Comparison of ENCODE assay signal across 16 cellular contexts in genomic region chr12:50639721-50640120, GRCh38.
"Had no signal": no experiment of that assay in that cellular context is flagged by ENCODE, and none has a peak within 500 bp of the region (broad histone marks: within the 10 kb centered on the region; RNA-seq: fewer than 3 reads in every experiment).

No MANE protein-coding gene starts in this region.

- H3K36me3 ChIP-seq: gastrocnemius medialis, right atrium auricular region had no signal

- ATAC-seq: effector memory CD8-positive, alpha-beta T cell; heart right ventricle; left cardiac atrium; lower lobe of right lung; stimulated activated naive B cell treated with anti-CD40 and anti-IgM and Interleukin-4, amounts not matched to agents 10 μg/mL and 1 μg/mL and 100 μg/mL, for 72 hours had no signal

- H3K27me3 ChIP-seq: gastrocnemius medialis, heart right ventricle, right atrium auricular region had no signal

- H3K27ac ChIP-seq: heart right ventricle, lower lobe of right lung, right atrium auricular region had no signal

- DNase-seq: activated CD4-positive, alpha-beta T cell treated with anti-CD3 and anti-CD28 coated beads, Interleukin-2, amount 50 U/mL, for 48 hours; activated gamma-delta T cell; aorta; effector memory CD8-positive, alpha-beta T cell; erythroblast; gastrocnemius medialis; heart right ventricle; left cardiac atrium; lower lobe of right lung; nephron progenitor cell; stimulated activated CD4-positive, alpha-beta T cell treated with anti-CD3 and anti-CD28 coated beads, Interleukin-15, amount 100 ng/mL, for 24 hours; stimulated activated CD4-positive, alpha-beta T cell treated with anti-CD3 and anti-CD28 coated beads, Interleukin-4, amount 100 ng/mL, for 1 hour; stimulated activated naive B cell treated with anti-CD40 and anti-IgM and Interleukin-4, amounts not matched to agents 10 μg/mL and 1 μg/mL and 100 μg/mL, for 72 hours; trophoblast cell had no signal

- H3K9me3 ChIP-seq: gastrocnemius medialis, heart right ventricle, lower lobe of right lung, right atrium auricular region had no signal

- H3K4me3 ChIP-seq: gastrocnemius medialis, heart right ventricle, lower lobe of right lung, right atrium auricular region, skin epidermis had no signal
